ENCODE assay signal across 18 cellular contexts in genomic region chr1:81264976-81265375, GRCh38.
DNase-seq lines count a peak whose midpoint lies in the region; ATAC-seq, FAIRE-seq and TF ChIP-seq lines count a peak whose summit lies in the region.
"Had no signal": no experiment of that assay in that cellular context is flagged by ENCODE, and none has a peak within 500 bp of the region (broad histone marks: within the 10 kb centered on the region; RNA-seq: fewer than 3 reads in every experiment).

No MANE protein-coding gene starts in this region.

- no peak overlapping the region for H2AFZ ChIP-seq in GM23338
- 0 out of 2 replicates have a peak overlapping the region, but pooled peaks have one; percentile 26 for H2AFZ ChIP-seq in PC-9
- no peak overlapping the region for H2AFZ ChIP-seq in neural cell (ENCODE audit: low read depth, low read length)

- no peak for TF ChIP-seq RAD21 in neural cell (conservative IDR thresholded peaks at IDR 0.05)

- TF ChIP-seq CTCF in GM23338 (conservative IDR thresholded peaks at IDR 0.05; ENCODE audit: low read depth in 2 of 2) (no peak), PC-9 (conservative IDR thresholded peaks at IDR 0.05) (no peak), neural cell (IDR thresholded peaks at IDR 0.05; ENCODE audit: poor library complexity, severe bottlenecking) (no peak)

- no TSS peak for BruUV-seq in PC-9 (replicated peaks; lab: Mats Ljungman, UMichigan)

- peaks cover 3% of the 10 kb centered on the region; the same call in 1 of the 3 replicates for H3K9me3 Mint-ChIP-seq in GM23338
- H3K9me3 Mint-ChIP-seq: HFFc6 had no signal

- H3K36me3 ChIP-seq in GM23338 (ENCODE audit: insufficient read depth): no peaks in the 10 kb centered on the region
- no peaks in the 10 kb centered on the region for H3K36me3 ChIP-seq in PC-9 (ENCODE audit: low read depth)
- no peaks in the 10 kb centered on the region for H3K36me3 ChIP-seq in neural cell (ENCODE audit: insufficient read depth, low read length)
- H3K36me3 ChIP-seq: BLaER1 treated with 17β-estradiol and CSF1 and Interleukin-3, amounts not matched to agents 10 nM and 100 nM had no signal

- peak overlapping the region; percentile 92; the same call in 1 of the 2 replicates for H3K27ac Mint-ChIP-seq in GM23338
- H3K27ac Mint-ChIP-seq: CD4-positive, CD25-positive, alpha-beta regulatory T cell; HFFc6 had no signal

- H3K9me3 ChIP-seq in PC-9 (ENCODE audit: insufficient read depth, low read depth) (no peaks in the 10 kb centered on the region), neural cell (ENCODE audit: low read length) (no peaks in the 10 kb centered on the region)
- H3K9me3 ChIP-seq: A549; BLaER1 treated with 17β-estradiol and CSF1 and Interleukin-3, amounts not matched to agents 10 nM and 100 nM had no signal

- H3F3A ChIP-seq in GM23338 (replicated peaks; ENCODE audit: low read depth) (no peaks in the 10 kb centered on the region), PC-9 (ENCODE audit: insufficient read depth, low read depth) (no peaks in the 10 kb centered on the region), neural cell (ENCODE audit: insufficient read depth, low read length, poor library complexity, severe bottlenecking) (no peaks in the 10 kb centered on the region)

- H3K4me3 ChIP-seq in GM23338 (no peak overlapping the region), PC-9 (no peak overlapping the region), neural cell (ENCODE audit: low read length) (no peak overlapping the region)
- H3K4me3 ChIP-seq: A549; BLaER1 treated with 17β-estradiol and CSF1 and Interleukin-3, amounts not matched to agents 10 nM and 100 nM had no signal

- no peak for ATAC-seq in GM23338
- no peak for ATAC-seq in HG03565 (IDR thresholded peaks at IDR 0.05; ENCODE audit: unreplicated experiment)
- ATAC-seq: A549, HepG2 had no signal

- TF ChIP-seq EP300 in neural cell (conservative IDR thresholded peaks at IDR 0.05; ENCODE audit: poor library complexity, severe bottlenecking): peak; percentile 23

- H3K4me3 Mint-ChIP-seq in GM23338: no peak overlapping the region
- H3K4me3 Mint-ChIP-seq: CD4-positive, CD25-positive, alpha-beta regulatory T cell; HFFc6 had no signal

- no peak overlapping the region for H3K9ac ChIP-seq in neural cell (ENCODE audit: low read length)
- H3K9ac ChIP-seq: BLaER1 treated with 17β-estradiol and CSF1 and Interleukin-3, amounts not matched to agents 10 nM and 100 nM; KMS-11 had no signal

- CTCF ChIA-PET in PC-9 (lab: Charles Lee): no interaction called here

- peaks cover 5% of the 10 kb centered on the region; the same call in 1 of the 3 replicates for H3K36me3 Mint-ChIP-seq in GM23338 (ENCODE audit: low read depth)
- H3K36me3 Mint-ChIP-seq: CD4-positive, CD25-positive, alpha-beta regulatory T cell had no signal

- no peaks in the 10 kb centered on the region for H3K9me2 ChIP-seq in GM23338 (ENCODE audit: insufficient read depth)
- H3K9me2 ChIP-seq in PC-9 (ENCODE audit: insufficient read depth): peaks cover 5% of the 10 kb centered on the region; the same call in 1 of the 2 replicates
- no peaks in the 10 kb centered on the region for H3K9me2 ChIP-seq in neural cell (ENCODE audit: insufficient read depth, low read length)

- no peak for FAIRE-seq in GM19239 (lab: Jason Lieb, UNC)
- FAIRE-seq: A549, G401.6, GM12891, HepG2 had no signal

- H3K79me2 ChIP-seq in GM23338 (replicated peaks; ENCODE audit: insufficient read depth): no peaks in the 10 kb centered on the region
- no peaks in the 10 kb centered on the region for H3K79me2 ChIP-seq in PC-9 (ENCODE audit: low read depth)
- H3K79me2 ChIP-seq in neural cell (replicated peaks; ENCODE audit: insufficient read depth, low read length): no peaks in the 10 kb centered on the region

- H3K27me3 Mint-ChIP-seq in GM23338 (ENCODE audit: insufficient read depth, low read depth, poor library complexity): peaks cover 5% of the 10 kb centered on the region
- H3K27me3 Mint-ChIP-seq: CD4-positive, CD25-positive, alpha-beta regulatory T cell had no signal

- no peaks in the 10 kb centered on the region for H4K20me1 ChIP-seq in GM23338 (replicated peaks; ENCODE audit: insufficient read depth)
- H4K20me1 ChIP-seq in PC-9 (ENCODE audit: insufficient read depth): no peaks in the 10 kb centered on the region
- H4K20me1 ChIP-seq in neural cell (ENCODE audit: insufficient read depth): no peaks in the 10 kb centered on the region
- H4K20me1 ChIP-seq: BLaER1 treated with 17β-estradiol and CSF1 and Interleukin-3, amounts not matched to agents 10 nM and 100 nM had no signal

- intact Hi-C loops in PC-9 (cut with micrococcal nuclease; ENCODE audit: unreplicated experiment): no loop called here

- H3K4me1 ChIP-seq in GM23338 (ENCODE audit: insufficient read depth) (peaks cover 45% of the 10 kb centered on the region), PC-9 (replicated peaks; ENCODE audit: insufficient read depth) (no peaks in the 10 kb centered on the region)
- H3K4me1 ChIP-seq: A549; BLaER1 treated with 17β-estradiol and CSF1 and Interleukin-3, amounts not matched to agents 10 nM and 100 nM had no signal

- DNase-seq in GM23338 (ENCODE audit: low spot score) (peak; percentile 9), PC-9 (no peak), DMS 273 (lab: John Stamatoyannopoulos, UW; ENCODE audit: unreplicated experiment) (no peak), GM19239 (ENCODE audit: insufficient read length, low spot score) (no peak), cerebellar cortex (ENCODE audit: low spot score) (no peak)
- DNase-seq: CD4-positive, CD25-positive, alpha-beta regulatory T cell; DMS 273 treated with DMSO at 0.1 percent for 48 hours; DMS79; HCEC 1CT; HFFc6 had no signal

- peaks cover 41% of the 10 kb centered on the region for H3K4me1 Mint-ChIP-seq in GM23338
- H3K4me1 Mint-ChIP-seq: CD4-positive, CD25-positive, alpha-beta regulatory T cell had no signal

- H3K4me2 ChIP-seq in GM23338: peak overlapping the region; percentile 22
- H3K4me2 ChIP-seq in PC-9: no peak overlapping the region
- no peak overlapping the region for H3K4me2 ChIP-seq in neural cell (ENCODE audit: low read length)
- H3K4me2 ChIP-seq: A549; BLaER1 treated with 17β-estradiol and CSF1 and Interleukin-3, amounts not matched to agents 10 nM and 100 nM; KMS-11 had no signal

- POLR2A ChIA-PET in PC-9 (lab: Charles Lee; ENCODE audit: unreplicated experiment): no interaction called here

- no peaks in the 10 kb centered on the region for H3K27me3 ChIP-seq in GM23338 (ENCODE audit: insufficient read depth)
- H3K27me3 ChIP-seq in PC-9 (ENCODE audit: insufficient read depth, low read depth): no peaks in the 10 kb centered on the region
- H3K27me3 ChIP-seq in neural cell (ENCODE audit: insufficient read depth, low read depth, low read length): no peaks in the 10 kb centered on the region
- H3K27me3 ChIP-seq: BLaER1 treated with 17β-estradiol and CSF1 and Interleukin-3, amounts not matched to agents 10 nM and 100 nM had no signal

- H3K27ac ChIP-seq in GM23338 (ENCODE audit: low read depth) (peak overlapping the region; percentile 47; the same call in 1 of the 2 replicates), PC-9 (no peak overlapping the region), neural cell (ENCODE audit: low read length) (no peak overlapping the region)
- H3K27ac ChIP-seq: A549; BLaER1 treated with 17β-estradiol and CSF1 and Interleukin-3, amounts not matched to agents 10 nM and 100 nM; KMS-11 had no signal

TF ChIP-seq in GM23338, 12 proteins besides CTCF, POLR2A, EP300 and RAD21:
- TF ChIP-seq NANOG (IDR thresholded peaks at IDR 0.05; ENCODE audit: borderline replicate concordance) (peak; percentile 64), ZNF114 (CRISPR knock-in tag; IDR thresholded peaks at IDR 0.05) (no peak), EZH2phosphoT487 (IDR thresholded peaks at IDR 0.05; ENCODE audit: unreplicated experiment) (no peak)

TF ChIP-seq in neural cell, 6 proteins besides CTCF, POLR2A, EP300 and RAD21:
- no peak for TF ChIP-seq MXI1 (conservative IDR thresholded peaks at IDR 0.05; ENCODE audit: poor library complexity, severe bottlenecking)
- no peak for TF ChIP-seq SMC3 (conservative IDR thresholded peaks at IDR 0.05; ENCODE audit: poor library complexity)
- TF ChIP-seq POLR2AphosphoS5 (IDR thresholded peaks at IDR 0.05): no peak
- TF ChIP-seq TAF1 (IDR thresholded peaks at IDR 0.05; ENCODE audit: low read depth): no peak
- TF ChIP-seq EZH2 (IDR thresholded peaks at IDR 0.05; ENCODE audit: borderline replicate concordance, insufficient read depth, low read length, poor library complexity, severe bottlenecking): no peak
- TF ChIP-seq, protein P1, sequence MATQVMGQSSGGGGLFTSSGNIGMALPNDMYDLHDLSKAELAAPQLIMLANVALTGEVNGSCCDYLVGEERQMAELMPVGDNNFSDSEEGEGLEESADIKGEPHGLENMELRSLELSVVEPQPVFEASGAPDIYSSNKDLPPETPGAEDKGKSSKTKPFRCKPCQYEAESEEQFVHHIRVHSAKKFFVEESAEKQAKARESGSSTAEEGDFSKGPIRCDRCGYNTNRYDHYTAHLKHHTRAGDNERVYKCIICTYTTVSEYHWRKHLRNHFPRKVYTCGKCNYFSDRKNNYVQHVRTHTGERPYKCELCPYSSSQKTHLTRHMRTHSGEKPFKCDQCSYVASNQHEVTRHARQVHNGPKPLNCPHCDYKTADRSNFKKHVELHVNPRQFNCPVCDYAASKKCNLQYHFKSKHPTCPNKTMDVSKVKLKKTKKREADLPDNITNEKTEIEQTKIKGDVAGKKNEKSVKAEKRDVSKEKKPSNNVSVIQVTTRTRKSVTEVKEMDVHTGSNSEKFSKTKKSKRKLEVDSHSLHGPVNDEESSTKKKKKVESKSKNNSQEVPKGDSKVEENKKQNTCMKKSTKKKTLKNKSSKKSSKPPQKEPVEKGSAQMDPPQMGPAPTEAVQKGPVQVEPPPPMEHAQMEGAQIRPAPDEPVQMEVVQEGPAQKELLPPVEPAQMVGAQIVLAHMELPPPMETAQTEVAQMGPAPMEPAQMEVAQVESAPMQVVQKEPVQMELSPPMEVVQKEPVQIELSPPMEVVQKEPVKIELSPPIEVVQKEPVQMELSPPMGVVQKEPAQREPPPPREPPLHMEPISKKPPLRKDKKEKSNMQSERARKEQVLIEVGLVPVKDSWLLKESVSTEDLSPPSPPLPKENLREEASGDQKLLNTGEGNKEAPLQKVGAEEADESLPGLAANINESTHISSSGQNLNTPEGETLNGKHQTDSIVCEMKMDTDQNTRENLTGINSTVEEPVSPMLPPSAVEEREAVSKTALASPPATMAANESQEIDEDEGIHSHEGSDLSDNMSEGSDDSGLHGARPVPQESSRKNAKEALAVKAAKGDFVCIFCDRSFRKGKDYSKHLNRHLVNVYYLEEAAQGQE (IDR thresholded peaks at IDR 0.05; ENCODE audit: borderline replicate concordance): no peak
